In the genomic region with DNA sequence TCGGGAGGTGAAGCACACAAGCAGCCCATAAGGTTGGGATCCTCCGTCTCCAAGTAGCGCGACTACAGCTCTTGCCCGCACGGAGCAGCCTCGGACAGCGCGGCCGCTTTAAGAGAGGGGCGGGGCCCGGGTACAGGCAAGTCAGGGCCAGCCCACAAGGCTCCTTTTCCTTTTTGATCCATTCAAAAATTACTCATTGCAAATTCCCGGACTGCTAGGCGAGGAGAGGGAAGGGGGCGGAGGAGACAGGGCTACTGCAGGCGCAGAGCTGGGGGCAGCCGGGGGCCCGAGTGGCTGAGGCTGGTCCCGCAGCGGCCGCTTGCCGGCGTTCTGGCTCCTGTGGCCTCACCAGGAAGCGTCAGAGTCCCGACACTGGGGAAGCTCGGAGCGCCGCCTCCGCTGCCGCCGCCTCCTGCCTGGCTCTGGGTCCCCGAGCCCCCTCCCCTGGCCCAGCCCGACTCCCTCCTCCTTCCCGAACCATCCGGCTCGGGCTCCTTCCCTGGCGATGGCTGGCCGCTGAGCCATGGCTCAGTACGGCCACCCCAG, we compare ENCODE assay signal across 8 cellular contexts. TPM values are rescaled to one million over a fixed set of nuclear protein-coding genes. Genes with fewer than 3 reads are reported as not detected.
DNase-seq lines count a peak whose midpoint lies in the region; ATAC-seq, FAIRE-seq and TF ChIP-seq lines count a peak whose summit lies in the region.

A gene with protein sequence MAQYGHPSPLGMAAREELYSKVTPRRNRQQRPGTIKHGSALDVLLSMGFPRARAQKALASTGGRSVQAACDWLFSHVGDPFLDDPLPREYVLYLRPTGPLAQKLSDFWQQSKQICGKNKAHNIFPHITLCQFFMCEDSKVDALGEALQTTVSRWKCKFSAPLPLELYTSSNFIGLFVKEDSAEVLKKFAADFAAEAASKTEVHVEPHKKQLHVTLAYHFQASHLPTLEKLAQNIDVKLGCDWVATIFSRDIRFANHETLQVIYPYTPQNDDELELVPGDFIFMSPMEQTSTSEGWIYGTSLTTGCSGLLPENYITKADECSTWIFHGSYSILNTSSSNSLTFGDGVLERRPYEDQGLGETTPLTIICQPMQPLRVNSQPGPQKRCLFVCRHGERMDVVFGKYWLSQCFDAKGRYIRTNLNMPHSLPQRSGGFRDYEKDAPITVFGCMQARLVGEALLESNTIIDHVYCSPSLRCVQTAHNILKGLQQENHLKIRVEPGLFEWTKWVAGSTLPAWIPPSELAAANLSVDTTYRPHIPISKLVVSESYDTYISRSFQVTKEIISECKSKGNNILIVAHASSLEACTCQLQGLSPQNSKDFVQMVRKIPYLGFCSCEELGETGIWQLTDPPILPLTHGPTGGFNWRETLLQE (plus strand): TSS at position 196 of the 546 bp plus-strand sequence. CDS start 328 bp downstream, at position 524.

- FAIRE-seq in pancreas (lab: Jason Lieb, UNC) = no peak

- in situ Hi-C loops in KBM-7 (cut with MboI; ENCODE audit: low pct_unique_long_range_greater_than_20kb, low sequenced_read_pairs) = no loop called here

- peak within 1 kb of the TSS; percentile 89 for H3K4me3 ChIP-seq in DOHH2 (ENCODE audit: low read length)
- H3K4me3 ChIP-seq in adrenal gland = peak within 1 kb of the TSS; percentile 34 to 92 (median 51)
- H3K4me3 ChIP-seq in pancreas = peak within 1 kb of the TSS; percentile 77 to 94 (median 85)
- peak within 1 kb of the TSS; percentile 42 to 80 (median 78) for H3K4me3 ChIP-seq in tibial nerve

- DNase-seq in KBM-7 (peak; percentile 87), T-helper 1 cell (peak; percentile 27 to 67 (median 45)), adrenal gland (peak; percentile 72 to 87 (median 81)), cardiac septum (ENCODE audit: low spot score) (peak; percentile 92), pancreas (peak; percentile 70 to 90 (median 76)), tibial nerve (ENCODE audit: low spot score in 2 of 2) (peak; percentile 48 to 68)

- peak; percentile 29 for TF ChIP-seq CTCF in DOHH2 (IDR thresholded peaks at IDR 0.05; ENCODE audit: low read depth, low read length, poor library complexity, severe bottlenecking)
- peak in 1 of 6 experiments; percentile 12 for TF ChIP-seq CTCF in adrenal gland (IDR thresholded peaks at IDR 0.05)
- TF ChIP-seq CTCF in pancreas (IDR thresholded peaks at IDR 0.05) = no peak
- peak in 2 of 5 experiments; percentile 13 to 36 for TF ChIP-seq CTCF in tibial nerve (IDR thresholded peaks at IDR 0.05)

- H3K27ac ChIP-seq in DOHH2 (ENCODE audit: low read depth, low read length) (peak within 1 kb of the TSS; percentile 45), adrenal gland (peak within 1 kb of the TSS; percentile 46 to 89 (median 74)), pancreas (peak within 1 kb of the TSS; percentile 69 to 92 (median 82)), tibial nerve (peak within 1 kb of the TSS; percentile 58 to 91 (median 84))

- H3K4me2 ChIP-seq in DOHH2 (ENCODE audit: low read length) = peak within 1 kb of the TSS; percentile 78

- ATAC-seq in GM21723 (IDR thresholded peaks at IDR 0.05; ENCODE audit: unreplicated experiment) = peak; percentile 82
- ATAC-seq in pancreas = peak; percentile 83 to 90 (median 86)

- 0 to 2% (median 1%) methylated on average over 12 to 39 of the region's 39 CpGs for WGBS in adrenal gland, 4 donors
- WGBS in pancreas, 2 donors = 0 to 1% methylated on average over 32 to 39 of the region's 39 CpGs
- WGBS in tibial nerve, 2 donors = 1 to 2% methylated on average over 23 to 32 of the region's 39 CpGs

- TF ChIP-seq EP300 in tibial nerve (IDR thresholded peaks at IDR 0.05) = peak in 1 of 2 donors; percentile 55

- H3K27me3 ChIP-seq in DOHH2 (ENCODE audit: control insufficient read depth, low read length) (no peaks in the 10 kb centered on the region), adrenal gland (no peaks in the 10 kb centered on the region), pancreas (no peaks in the 10 kb centered on the region), tibial nerve (no peaks in the 10 kb centered on the region)

- H3F3A ChIP-seq in DOHH2 (ENCODE audit: control insufficient read depth, insufficient read depth) = 0 out of 2 replicates have a peak, but pooled peaks cover 2% of the 10 kb centered on the region

- intact Hi-C loops in adrenal gland (cut with DNase I) = no loop called here
- intact Hi-C loops in cardiac septum (cut with DNase I) = loop anchor here (1.0 to 10.0 kb wide), 2 partner anchors 126 to 409 kb away; a partner anchor contains a TSS
- intact Hi-C loops in pancreas (cut with DNase I) = no loop called here

- H3K79me2 ChIP-seq in DOHH2 (ENCODE audit: control insufficient read depth, low read length) = peaks cover 49% of the 10 kb centered on the region

- no peaks in the 10 kb centered on the region for H4K20me1 ChIP-seq in DOHH2 (ENCODE audit: control insufficient read depth, insufficient read depth, low read depth, low read length)

- H3K9me3 ChIP-seq in DOHH2 (ENCODE audit: control insufficient read depth, insufficient read depth, low read length) = no peaks in the 10 kb centered on the region
- no peaks in the 10 kb centered on the region for H3K9me3 ChIP-seq in adrenal gland (replicated peaks in 1 of 3)
- H3K9me3 ChIP-seq in pancreas = no peaks in the 10 kb centered on the region
- no peaks in the 10 kb centered on the region for H3K9me3 ChIP-seq in tibial nerve

- H3K36me3 ChIP-seq in DOHH2 (ENCODE audit: control insufficient read depth, low read length) = peaks cover 10% of the 10 kb centered on the region
- H3K36me3 ChIP-seq in adrenal gland (replicated peaks in 1 of 2) = no peaks in the 10 kb centered on the region
- H3K36me3 ChIP-seq in pancreas = no peaks in the 10 kb centered on the region
- no peaks in the 10 kb centered on the region for H3K36me3 ChIP-seq in tibial nerve

- no peaks in the 10 kb centered on the region for H3K9me2 ChIP-seq in DOHH2 (replicated peaks; ENCODE audit: control insufficient read depth, low read length)

- H3K4me1 ChIP-seq in DOHH2 (ENCODE audit: control insufficient read depth, low read length) = peaks cover 50% of the 10 kb centered on the region
- H3K4me1 ChIP-seq in adrenal gland (replicated peaks in 1 of 2) = peaks cover 3 to 19% of the 10 kb centered on the region in 2 donors
- H3K4me1 ChIP-seq in pancreas = peaks cover 0 to 9% (median 4%) of the 10 kb centered on the region in 3 donors
- H3K4me1 ChIP-seq in tibial nerve = peaks cover 0 to 21% (median 3%) of the 10 kb centered on the region in 4 donors

- TF ChIP-seq POLR2A in adrenal gland (IDR thresholded peaks at IDR 0.05) (peak in 1 of 2 donors; percentile 56), tibial nerve (IDR thresholded peaks at IDR 0.05) (peak in 1 of 2 donors; percentile 26)

RNA-seq across cellular contexts. Expression of the gene that starts here (rescaled TPM):
- total RNA-seq in adrenal gland (10 to 100 TPM in 4 of 8 donors, 1 to 10 TPM in 4; 4.5 to 21.5 (median 8.2) TPM), cardiac septum (4.2 TPM), pancreas (1 to 10 TPM; 1.1 to 5.8 (median 2.1) TPM), tibial nerve (1 to 10 TPM in 3 of 4 donors, under 1 TPM in 1; 0.66 to 5.1 (median 1.8) TPM)
- polyA plus RNA-seq in adrenal gland (1 to 10 TPM in 2 of 3 donors, under 1 TPM in 1; 0.57 to 4.0 (median 1.4) TPM), pancreas (under 1 TPM; 0.56 to 0.57 TPM)

Comparison
In these comparisons a context has a peak if more than half of its experiments do, and no peak if none do; other contexts are left out.
1. Peak in every context shown above with its lines: DNase-seq, ATAC-seq, H3K4me3 ChIP-seq and H3K27ac ChIP-seq.